8 cellular contexts compared by ENCODE assay signal in genomic region chr2:181683518-181684453, GRCh38. TPM values are rescaled to one million over a fixed set of nuclear protein-coding genes. Genes with fewer than 3 reads are reported as not detected.
DNase-seq lines count a peak whose midpoint lies in the region; ATAC-seq, FAIRE-seq and TF ChIP-seq lines count a peak whose summit lies in the region.

No MANE protein-coding gene starts in this region.

- intact Hi-C loops in Right ventricle myocardium inferior (cut with DNase I): no loop called here

- TF ChIP-seq EP300 in A549 (IDR thresholded peaks at IDR 0.05): no peak

- no peak overlapping the region for H3K27ac Mint-ChIP-seq in activated T-cell treated with anti-CD3 and anti-CD28 coated beads, Interleukin-2, amount 50 U/mL, for 24 hours

- no peak for TF ChIP-seq POLR2A in A549 (IDR thresholded peaks at IDR 0.05; ENCODE audit: low read length)
- TF ChIP-seq POLR2A in H54 (IDR thresholded peaks at IDR 0.05; ENCODE audit: low read depth, low read length): no peak

- peaks cover 52% of the 10 kb centered on the region for H3K4me1 Mint-ChIP-seq in activated T-cell treated with anti-CD3 and anti-CD28 coated beads, Interleukin-2, amount 50 U/mL, for 24 hours (ENCODE audit: low read depth)

- peak overlapping the region in 1 of 2 experiments; percentile 40; a peak in 2 of 6 replicates for H3K27ac ChIP-seq in A549

- peaks cover 91% of the 10 kb centered on the region for H3K27me3 Mint-ChIP-seq in activated T-cell treated with anti-CD3 and anti-CD28 coated beads, Interleukin-2, amount 50 U/mL, for 24 hours

- FAIRE-seq in A549 (lab: Jason Lieb, UNC) (no peak), H54 (lab: Jason Lieb, UNC) (no peak)

- WGBS in A549 (ENCODE audit: missing lambda C conversion rate): 34% methylated on average over 26 of the region's 85 CpGs

- peak overlapping the region; percentile 73 for H3K4me3 Mint-ChIP-seq in activated T-cell treated with anti-CD3 and anti-CD28 coated beads, Interleukin-2, amount 50 U/mL, for 24 hours

- TF ChIP-seq RAD21 in A549 (conservative IDR thresholded peaks at IDR 0.05 in 1 of 2, IDR thresholded peaks at IDR 0.05 in 1 of 2): no peak

- H3K4me3 ChIP-seq in A549: peak overlapping the region; percentile 39

- H3K9me3 Mint-ChIP-seq in activated T-cell treated with anti-CD3 and anti-CD28 coated beads, Interleukin-2, amount 50 U/mL, for 24 hours: no peaks in the 10 kb centered on the region

- POLR2A ChIA-PET in A549 (lab: Yijun Ruan, JAX): no interaction called here

- peaks cover 12% of the 10 kb centered on the region; the same call in 2 of the 3 replicates for H3K4me1 ChIP-seq in A549

- CTCF ChIA-PET in A549 (lab: Yijun Ruan, JAX): no interaction called here

- H3K9me3 ChIP-seq in A549: no peaks in the 10 kb centered on the region

- H3K4me2 ChIP-seq in A549: peak overlapping the region; percentile 93

- DNase-seq in A549 (ENCODE audit: low read depth in 1 of 2, low spot score in 1 of 2) (peak in 1 of 2 experiments; percentile 28), H54 (ENCODE audit: insufficient read length, low spot score) (peak; percentile 79), iPS-NIHi7 (ENCODE audit: extremely low spot score) (peak; percentile 74), Right ventricle myocardium inferior (ENCODE audit: missing footprints) (no peak), NCI-H748 (lab: John Stamatoyannopoulos, UW; ENCODE audit: unreplicated experiment) (no peak), NCI-H2081 (lab: John Stamatoyannopoulos, UW) (no peak)
- peak; percentile 38 for DNase-seq in activated T-cell treated with anti-CD3 and anti-CD28 coated beads, Interleukin-2, amount 50 U/mL, for 24 hours

- TF ChIP-seq CTCF in A549 (IDR thresholded peaks at IDR 0.05): no peak

- no peaks in the 10 kb centered on the region for H3K36me3 Mint-ChIP-seq in activated T-cell treated with anti-CD3 and anti-CD28 coated beads, Interleukin-2, amount 50 U/mL, for 24 hours (ENCODE audit: low read depth)

- ATAC-seq in A549: peak; percentile 16 to 54; a peak in 4 of 6 replicates
- ATAC-seq in GM18498 (IDR thresholded peaks at IDR 0.05; ENCODE audit: unreplicated experiment): no peak
- no peak for ATAC-seq in Right ventricle myocardium inferior

TF ChIP-seq in A549, 52 proteins besides CTCF, POLR2A, EP300 and RAD21:
- TF ChIP-seq CHD4 (IDR thresholded peaks at IDR 0.05; ENCODE audit: borderline replicate concordance) (no peak), HDAC2 (IDR thresholded peaks at IDR 0.05) (no peak), HOXB5 (CRISPR knock-in tag; IDR thresholded peaks at IDR 0.05) (no peak), NPAS2 (CRISPR knock-in tag; IDR thresholded peaks at IDR 0.05; ENCODE audit: borderline replicate concordance) (no peak), JUN (IDR thresholded peaks at IDR 0.05) (no peak), TP53 (CRISPR knock-in tag; IDR thresholded peaks at IDR 0.05) (no peak), TFCP2L1 (CRISPR knock-in tag; IDR thresholded peaks at IDR 0.05) (no peak), ESRRA (IDR thresholded peaks at IDR 0.05; ENCODE audit: borderline replicate concordance, low read length) (no peak), KDM5A (IDR thresholded peaks at IDR 0.05) (no peak), CBX8 (IDR thresholded peaks at IDR 0.05) (no peak), EHMT2 (IDR thresholded peaks at IDR 0.05; ENCODE audit: low read depth) (no peak), ZFP36 (IDR thresholded peaks at IDR 0.05; ENCODE audit: borderline replicate concordance, partially characterized antibody) (no peak), FOSL2 (IDR thresholded peaks at IDR 0.05) (no peak), FOSL2 (CRISPR knock-in tag; IDR thresholded peaks at IDR 0.05) (no peak), EHF (CRISPR knock-in tag; IDR thresholded peaks at IDR 0.05) (no peak), MAZ (IDR thresholded peaks at IDR 0.05; ENCODE audit: borderline replicate concordance, low read depth, low read length) (no peak), HOXA7 (CRISPR knock-in tag; IDR thresholded peaks at IDR 0.05) (no peak), ATOH8 (CRISPR knock-in tag; IDR thresholded peaks at IDR 0.05; ENCODE audit: low read depth) (no peak), ZC3H11A (IDR thresholded peaks at IDR 0.05) (no peak), HEYL (CRISPR knock-in tag; IDR thresholded peaks at IDR 0.05) (no peak)
TF ChIP-seq in A549: peak in this region for 0.

RNA-seq across cellular contexts. Expression of gene NEUROD1, which starts 3.5 kb away (rescaled TPM):
- polyA plus RNA-seq in A549 (2011; rRNA removed): not detected in 2 replicates
- not detected in 2 replicates for polyA plus RNA-seq in A549 (2012; cell fraction: cytosol; rRNA removed)
- not detected in 2 replicates for polyA plus RNA-seq in A549 (2012; cell fraction: nucleus; rRNA removed)
- not detected in 3 replicates for polyA plus RNA-seq in A549 (2017; fragmentation: RNase III; extraction: RNeasy Plus Mini Kit Qiagen cat#74134 plus additional on column Dnase treatment)
- not detected in 2 replicates for polyA minus RNA-seq in A549 (2011; rRNA and poly(A)+ RNA removed)
- total RNA-seq in Right ventricle myocardium inferior: not detected

RNA-seq across cellular contexts. Expression of gene CERKL, which starts 26.9 kb away (rescaled TPM):
- polyA plus RNA-seq in A549 (2011; rRNA removed) (0.53 and 0.85 TPM in 2 replicates), A549 (2017; fragmentation: RNase III; extraction: RNeasy Plus Mini Kit Qiagen cat#74134 plus additional on column Dnase treatment) (0.25 to 0.32 TPM (median 0.30 TPM) in 3 replicates)
- polyA plus RNA-seq in A549 (2012; cell fraction: cytosol; rRNA removed): 0.09 and 0.16 TPM in 2 replicates
- polyA plus RNA-seq in A549 (2012; cell fraction: nucleus; rRNA removed): 0.07 and 0.10 TPM in 2 replicates
- 0.34 and 0.54 TPM in 2 replicates for polyA minus RNA-seq in A549 (2011; rRNA and poly(A)+ RNA removed)
- total RNA-seq in Right ventricle myocardium inferior: not detected

Comparison
In these comparisons a context has a peak if more than half of its experiments do, and no peak if none do; other contexts are left out.
1. ATAC-seq: peak in A549 (2 of 2); none in GM18498 (single experiment) and Right ventricle myocardium inferior (single experiment).
2. DNase-seq: peak in H54 (single experiment), activated T-cell treated with anti-CD3 and anti-CD28 coated beads, Interleukin-2, amount 50 U/mL, for 24 hours (single experiment) and iPS-NIHi7 (single experiment); none in Right ventricle myocardium inferior (single experiment), NCI-H748 (single experiment) and NCI-H2081 (0 of 2).